In genomic region chr11:44600739-44601416, GRCh38 we compare ENCODE assay signal across 10 cellular contexts. TPM values are rescaled to one million over a fixed set of nuclear protein-coding genes. Genes with fewer than 3 reads are reported as not detected.
DNase-seq lines count a peak whose midpoint lies in the region; ATAC-seq and TF ChIP-seq lines count a peak whose summit lies in the region.
"Had no signal": no experiment of that assay in that cellular context is flagged by ENCODE, and none has a peak within 500 bp of the region (broad histone marks: within the 10 kb centered on the region; RNA-seq: fewer than 3 reads in every experiment).

No MANE protein-coding gene starts in this region.

- H3K4me2 ChIP-seq in skeletal muscle satellite cell (ENCODE audit: low read length) = peak overlapping the region; percentile 54
- H3K4me2 ChIP-seq: KMS-11 had no signal

- TF ChIP-seq CTCF in activated B cell treated with CpG ODN at 0.5 μM for 24 hours (IDR thresholded peaks at IDR 0.05) = no peak
- TF ChIP-seq CTCF in CD14-positive monocyte (IDR thresholded peaks at IDR 0.05) = no peak

- H3K9me3 ChIP-seq in skeletal muscle satellite cell (replicated peaks; ENCODE audit: low read length) = no peaks in the 10 kb centered on the region

- no peaks in the 10 kb centered on the region for H3K27me3 ChIP-seq in skeletal muscle satellite cell (ENCODE audit: control insufficient read depth, insufficient read depth, low read length)
- H3K27me3 ChIP-seq: cardiac muscle cell had no signal

- H3K36me3 Mint-ChIP-seq in activated B cell treated with CpG ODN at 0.5 μM for 24 hours (ENCODE audit: low read depth) (peaks cover 79% of the 10 kb centered on the region), CD14-positive monocyte (peaks cover 60 to 81% of the 10 kb centered on the region in 2 donors)

- peak overlapping the region; percentile 94 for H3K27ac Mint-ChIP-seq in activated B cell treated with CpG ODN at 0.5 μM for 24 hours
- H3K27ac Mint-ChIP-seq in CD14-positive monocyte = peak overlapping the region in 1 of 7 donors; percentile 46

- H3K36me3 ChIP-seq in skeletal muscle satellite cell (ENCODE audit: insufficient read depth, low read length) = peaks cover 16% of the 10 kb centered on the region
- H3K36me3 ChIP-seq: cardiac muscle cell had no signal

- H3K4me1 ChIP-seq in skeletal muscle satellite cell (ENCODE audit: control insufficient read depth, insufficient read depth, low read length) = peaks cover 47% of the 10 kb centered on the region

- peak; percentile 46 for ATAC-seq in HG02981 (IDR thresholded peaks at IDR 0.05; ENCODE audit: unreplicated experiment)
- ATAC-seq in activated B cell treated with CpG ODN at 0.5 μM for 24 hours (ENCODE audit: low read depth) = peak; percentile 60

- CTCF ChIA-PET in activated B cell treated with CpG ODN at 0.5 μM for 24 hours (lab: Charles Lee) = interaction anchor here (0.9 to 4.6 kb wide), 8 partner anchors 9 to 44 kb away, joined by 3 to 33 read pairs (median 9); no protein-coding TSS in a partner anchor

- POLR2A ChIA-PET in activated B cell treated with CpG ODN at 0.5 μM for 24 hours (lab: Charles Lee) = interaction anchor here (0.6 to 14.6 kb wide), 14 partner anchors 8 to 1339 kb away, joined by 3 to 485 read pairs (median 8); partner anchors contain the start of genes CD82 and TP53I11

- peak overlapping the region; percentile 70 for H3K4me3 Mint-ChIP-seq in activated B cell treated with CpG ODN at 0.5 μM for 24 hours
- H3K4me3 Mint-ChIP-seq in CD14-positive monocyte = no peak overlapping the region

- DNase-seq in GM19238 (ENCODE audit: insufficient read length, low spot score) (peak; percentile 65), activated B cell treated with CpG ODN at 0.5 μM for 24 hours (peak; percentile 75), hepatic stellate cell (ENCODE audit: low spot score) (no peak), RKO (ENCODE audit: low spot score) (no peak), CD14-positive monocyte (ENCODE audit: low spot score) (no peak), NOMO-1 treated with dmso at 0.1 percent for 144 hours (lab: John Stamatoyannopoulos, UW; ENCODE audit: unreplicated experiment) (no peak)

- H3K4me3 ChIP-seq in skeletal muscle satellite cell (ENCODE audit: low read length) = no peak overlapping the region
- H3K4me3 ChIP-seq: cardiac muscle cell had no signal

- intact Hi-C loops in activated B cell treated with CpG ODN at 0.5 μM for 24 hours (cut with micrococcal nuclease) (loop anchor here (1.0 kb wide), 5 partner anchors 8 to 428 kb away; partner anchors contain the start of gene CD82), CD14-positive monocyte (cut with micrococcal nuclease) (no loop called here)

- H3K4me1 Mint-ChIP-seq in activated B cell treated with CpG ODN at 0.5 μM for 24 hours (peaks cover 99% of the 10 kb centered on the region), CD14-positive monocyte (peaks cover 5% of the 10 kb centered on the region)

- H3K9ac ChIP-seq in skeletal muscle satellite cell (ENCODE audit: low read depth, low read length) = no peak overlapping the region
- H3K9ac ChIP-seq: KMS-11 had no signal

- H3K27me3 Mint-ChIP-seq in activated B cell treated with CpG ODN at 0.5 μM for 24 hours = no peaks in the 10 kb centered on the region
- H3K27me3 Mint-ChIP-seq in CD14-positive monocyte (ENCODE audit: low read depth in 3 of 3) = no peaks in the 10 kb centered on the region

- no peaks in the 10 kb centered on the region for H3K9me3 Mint-ChIP-seq in activated B cell treated with CpG ODN at 0.5 μM for 24 hours
- H3K9me3 Mint-ChIP-seq in CD14-positive monocyte = no peaks in the 10 kb centered on the region

RNA-seq across cellular contexts. Expression of gene CD82, which starts 35.4 kb away (rescaled TPM):
- 728 and 770 TPM in 2 replicates for total RNA-seq in activated B cell treated with CpG ODN at 0.5 μM for 24 hours
- 18.3 and 50.5 TPM in 2 replicates for total RNA-seq in skeletal muscle satellite cell (2012; rRNA removed)
- polyA plus RNA-seq in CD14-positive monocyte = 10 to 100 TPM; 43.0 to 89.0 TPM

Comparison
In these comparisons a context has a peak if more than half of its experiments do, and no peak if none do; other contexts are left out.
1. DNase-seq: peak in GM19238 (single experiment) and activated B cell treated with CpG ODN at 0.5 μM for 24 hours (single experiment); none in hepatic stellate cell (single experiment), RKO (single experiment), CD14-positive monocyte (single experiment) and NOMO-1 treated with dmso at 0.1 percent for 144 hours (single experiment).